19 cellular contexts compared by ENCODE assay signal in genomic region chr3:113136529-113136928, GRCh38.
"Had no signal": no experiment of that assay in that cellular context is flagged by ENCODE, and none has a peak within 500 bp of the region (broad histone marks: within the 10 kb centered on the region; RNA-seq: fewer than 3 reads in every experiment).

No MANE protein-coding gene starts in this region.

- H3K27ac Mint-ChIP-seq: activated CD4-positive, alpha-beta memory T cell treated with anti-CD3 and anti-CD28 coated beads for 36 hours; activated CD4-positive, alpha-beta T cell treated with anti-CD3 and anti-CD28 coated beads, Interleukin-2, amount 10 ng/mL, durations not matched to agents 7 days and 5 days; activated naive CD4-positive, alpha-beta T cell treated with anti-CD3 and anti-CD28 coated beads, Interleukin-2, amount 50 U/mL, for 72 hours; activated naive CD8-positive, alpha-beta T cell treated with anti-CD3 and anti-CD28 coated beads, Interleukin-2, amount 50 U/mL, for 24 hours; T-cell had no signal

- H3K36me3 Mint-ChIP-seq: activated CD4-positive, alpha-beta memory T cell treated with anti-CD3 and anti-CD28 coated beads for 36 hours; activated naive CD4-positive, alpha-beta T cell treated with anti-CD3 and anti-CD28 coated beads, Interleukin-2, amount 50 U/mL, for 72 hours; T-cell had no signal

- H3K9me3 ChIP-seq: body of pancreas had no signal

- H3K36me3 ChIP-seq: ascending aorta had no signal

- H3K4me3 Mint-ChIP-seq: activated CD4-positive, alpha-beta memory T cell treated with anti-CD3 and anti-CD28 coated beads for 36 hours; activated CD4-positive, alpha-beta T cell treated with anti-CD3 and anti-CD28 coated beads, Interleukin-2, amount 10 ng/mL, durations not matched to agents 7 days and 5 days; activated naive CD8-positive, alpha-beta T cell treated with anti-CD3 and anti-CD28 coated beads, Interleukin-2, amount 50 U/mL, for 24 hours; activated T-cell treated with anti-CD3 and anti-CD28 coated beads, Interleukin-2, amount 50 U/mL, for 4 hours; T-cell had no signal

- H3K4me1 ChIP-seq: ascending aorta, body of pancreas had no signal

- H3K27me3 Mint-ChIP-seq: activated CD4-positive, alpha-beta memory T cell treated with anti-CD3 and anti-CD28 coated beads for 36 hours; activated CD4-positive, alpha-beta T cell treated with anti-CD3 and anti-CD28 coated beads, Interleukin-2, amount 10 ng/mL, durations not matched to agents 7 days and 5 days; activated naive CD8-positive, alpha-beta T cell treated with anti-CD3 and anti-CD28 coated beads, Interleukin-2, amount 50 U/mL, for 24 hours; T-cell had no signal

- H3K4me3 ChIP-seq: ascending aorta, body of pancreas, SK-N-MC had no signal

- H3K9me3 Mint-ChIP-seq: activated CD4-positive, alpha-beta T cell treated with anti-CD3 and anti-CD28 coated beads, Interleukin-2, amount 10 ng/mL, durations not matched to agents 7 days and 5 days; activated naive CD4-positive, alpha-beta T cell treated with anti-CD3 and anti-CD28 coated beads, Interleukin-2, amount 50 U/mL, for 72 hours; activated T-cell treated with anti-CD3 and anti-CD28 coated beads, Interleukin-2, amount 50 U/mL, for 4 hours had no signal

- H3K27me3 ChIP-seq: ascending aorta, body of pancreas had no signal

- DNase-seq: activated CD4-positive, alpha-beta memory T cell treated with anti-CD3 and anti-CD28 coated beads for 36 hours; activated CD4-positive, alpha-beta T cell treated with anti-CD3 and anti-CD28 coated beads, Interleukin-2, amount 10 ng/mL, durations not matched to agents 7 days and 5 days; activated CD4-positive, CD25-positive, alpha-beta regulatory T cell; activated CD8-positive, alpha-beta memory T cell treated with anti-CD3 and anti-CD28 coated beads for 24 hours; activated effector memory CD4-positive, alpha-beta T cell treated with anti-CD3 and anti-CD28 coated beads, Interleukin-2, amount 50 U/mL, for 16 hours; activated naive CD4-positive, alpha-beta T cell treated with Interleukin-2 at 50 U/mL for 16 hours; activated naive CD8-positive, alpha-beta T cell treated with anti-CD3 and anti-CD28 coated beads, Interleukin-2, amount 50 U/mL, for 24 hours; activated T-cell treated with anti-CD3 and anti-CD28 coated beads, Interleukin-2, amount 50 U/mL, for 4 hours; body of pancreas; NCI-H1436 treated with DMSO at 0.1 percent for 48 hours; NCI-H187; NK-92 treated with Interleukin-12 subunit alpha and Interleukin-12 subunit beta, amount 100 ng/mL, for 24 hours; T-cell; T1000 had no signal

- ATAC-seq: activated naive CD4-positive, alpha-beta T cell treated with anti-CD3 and anti-CD28 coated beads, Interleukin-2, amount 50 U/mL, for 72 hours; activated naive CD8-positive, alpha-beta T cell treated with anti-CD3 and anti-CD28 coated beads, Interleukin-2, amount 50 U/mL, for 24 hours; activated T-cell treated with anti-CD3 and anti-CD28 coated beads, Interleukin-2, amount 50 U/mL, for 4 hours; Right ventricle myocardium inferior; T-cell had no signal

- H3K27ac ChIP-seq: ascending aorta, body of pancreas, SK-N-MC, VCaP had no signal

- H3K4me1 Mint-ChIP-seq: activated CD4-positive, alpha-beta T cell treated with anti-CD3 and anti-CD28 coated beads, Interleukin-2, amount 10 ng/mL, durations not matched to agents 7 days and 5 days; activated naive CD8-positive, alpha-beta T cell treated with anti-CD3 and anti-CD28 coated beads, Interleukin-2, amount 50 U/mL, for 24 hours; T-cell had no signal
